Comparison of ENCODE assay signal across 23 cellular contexts in the genomic region with DNA sequence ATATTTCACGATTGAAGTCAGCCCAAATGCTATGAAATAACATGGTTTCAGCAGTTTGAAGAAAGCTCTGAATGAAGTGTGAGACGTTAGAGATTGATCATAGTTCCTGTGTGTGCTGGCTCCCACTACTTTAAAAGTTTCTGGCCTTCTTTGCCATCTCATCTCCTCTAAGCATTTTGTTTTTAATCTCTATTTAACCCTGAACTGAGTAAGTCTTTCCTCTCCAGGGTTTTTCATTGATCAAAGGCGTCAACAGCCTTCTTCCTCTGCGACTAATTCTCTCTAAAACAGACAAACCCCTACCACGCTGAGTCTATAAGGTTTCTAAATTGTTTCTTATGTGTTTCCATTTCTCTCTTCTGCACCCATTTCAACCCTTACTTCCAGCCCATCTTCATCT.
DNase-seq lines count a peak whose midpoint lies in the region; ATAC-seq lines count a peak whose summit lies in the region.
"Had no signal": no experiment of that assay in that cellular context is flagged by ENCODE, and none has a peak within 500 bp of the region (broad histone marks: within the 10 kb centered on the region; RNA-seq: fewer than 3 reads in every experiment).

No MANE protein-coding gene starts in this region.

- H2BK12ac ChIP-seq in neuronal stem cell (ENCODE audit: low read length) = no peak overlapping the region

- no peaks in the 10 kb centered on the region for H3K79me1 ChIP-seq in neuronal stem cell (ENCODE audit: low read depth, low read length)

- H2BK5ac ChIP-seq in neuronal stem cell (ENCODE audit: low read length) = no peak overlapping the region

- H3K4ac ChIP-seq in neuronal stem cell (ENCODE audit: low read length) = no peak overlapping the region

- H2BK120ac ChIP-seq in neuronal stem cell (ENCODE audit: low read depth, low read length) = no peak overlapping the region

- H3K9me3 ChIP-seq in T-helper 17 cell (ENCODE audit: control insufficient read depth, low read length, poor library complexity, severe bottlenecking) (peaks cover 4% of the 10 kb centered on the region), neuronal stem cell (replicated peaks in 1 of 2; ENCODE audit: control insufficient read depth in 2 of 2, insufficient read depth in 1 of 2, low read depth in 1 of 2, low read length in 2 of 2) (no peaks in the 10 kb centered on the region)
- H3K9me3 ChIP-seq: A549, HAP-1, lower lobe of right lung, spleen had no signal

- H3K27me3 ChIP-seq in neuronal stem cell (ENCODE audit: control insufficient read depth in 3 of 3, insufficient read depth in 3 of 3, low read depth in 1 of 3, low read length in 3 of 3) = no peaks in the 10 kb centered on the region
- H3K27me3 ChIP-seq: spleen had no signal

- WGBS in neuronal stem cell (ENCODE audit: extremely low coverage in 2 of 2, insufficient read length in 2 of 2, insufficient replicate concordance in 1 of 2), 2 donors = no CpG with 5 or more reads among the region's 5 CpGs

- H4K8ac ChIP-seq in neuronal stem cell (ENCODE audit: low read depth, low read length) = no peak overlapping the region

- peak overlapping the region; percentile 47 for H2AFZ ChIP-seq in neuronal stem cell (ENCODE audit: low read length)

- CTCF ChIA-PET in activated CD4-positive, alpha-beta T cell treated with anti-CD3 and anti-CD28 coated beads, Interleukin-2, amount 10 ng/mL, durations not matched to agents 7 days and 5 days (lab: Charles Lee) = no interaction called here

- H3K9me3 Mint-ChIP-seq in activated CD4-positive, alpha-beta T cell treated with anti-CD3 and anti-CD28 coated beads, Interleukin-2, amount 10 ng/mL, durations not matched to agents 7 days and 5 days = peaks cover 37% of the 10 kb centered on the region
- peaks cover 4 to 7% of the 10 kb centered on the region in 2 donors for H3K9me3 Mint-ChIP-seq in effector memory CD8-positive, alpha-beta T cell

- peaks cover 1 to 5% of the 10 kb centered on the region in 2 donors for H3K4me1 ChIP-seq in neuronal stem cell (ENCODE audit: control insufficient read depth in 2 of 2, insufficient read depth in 1 of 2, low read depth in 1 of 2, low read length in 2 of 2)
- H3K4me1 ChIP-seq: HAP-1 had no signal

- H2BK15ac ChIP-seq in neuronal stem cell (ENCODE audit: low read length) = no peak overlapping the region

- no peak overlapping the region for H3K14ac ChIP-seq in neuronal stem cell (ENCODE audit: low read length)

- peaks cover 46% of the 10 kb centered on the region for H3K36me3 Mint-ChIP-seq in activated CD4-positive, alpha-beta T cell treated with anti-CD3 and anti-CD28 coated beads, Interleukin-2, amount 10 ng/mL, durations not matched to agents 7 days and 5 days (ENCODE audit: low read depth)
- H3K36me3 Mint-ChIP-seq in T-helper 17 cell (ENCODE audit: low read depth) = peaks cover 3% of the 10 kb centered on the region
- H3K36me3 Mint-ChIP-seq in effector memory CD8-positive, alpha-beta T cell (ENCODE audit: insufficient read depth) = no peaks in the 10 kb centered on the region
- H3K36me3 Mint-ChIP-seq: naive B cell; stimulated activated naive B cell treated with anti-CD40 and anti-IgM and Interleukin-4, amounts not matched to agents 10 μg/mL and 1 μg/mL and 100 μg/mL, for 72 hours had no signal

- H2AK5ac ChIP-seq in neuronal stem cell (ENCODE audit: low read depth, low read length) = no peak overlapping the region

- no peaks in the 10 kb centered on the region for H3K36me3 ChIP-seq in neuronal stem cell (replicated peaks in 1 of 2; ENCODE audit: control insufficient read depth in 2 of 2, insufficient read depth in 2 of 2, low read length in 2 of 2)
- H3K36me3 ChIP-seq: HAP-1, lower lobe of right lung, spleen had no signal

- peaks cover 40% of the 10 kb centered on the region for H3K4me1 Mint-ChIP-seq in activated CD4-positive, alpha-beta T cell treated with anti-CD3 and anti-CD28 coated beads, Interleukin-2, amount 10 ng/mL, durations not matched to agents 7 days and 5 days
- peaks cover 21% of the 10 kb centered on the region for H3K4me1 Mint-ChIP-seq in T-helper 17 cell
- peaks cover 10 to 15% of the 10 kb centered on the region in 2 donors for H3K4me1 Mint-ChIP-seq in effector memory CD8-positive, alpha-beta T cell (ENCODE audit: low read depth in 2 of 2)

- no peak overlapping the region for H4K91ac ChIP-seq in neuronal stem cell (ENCODE audit: low read depth, low read length, poor library complexity)

- H3K27ac Mint-ChIP-seq in activated CD4-positive, alpha-beta T cell treated with anti-CD3 and anti-CD28 coated beads, Interleukin-2, amount 10 ng/mL, durations not matched to agents 7 days and 5 days = peak overlapping the region; percentile 91
- peak overlapping the region; percentile 97 for H3K27ac Mint-ChIP-seq in T-helper 17 cell
- peak overlapping the region; percentile 26 to 97 for H3K27ac Mint-ChIP-seq in effector memory CD8-positive, alpha-beta T cell
- H3K27ac Mint-ChIP-seq: stimulated activated naive B cell treated with anti-CD40 and anti-IgM and Interleukin-4, amounts not matched to agents 10 μg/mL and 1 μg/mL and 100 μg/mL, for 72 hours had no signal

- H3K9ac ChIP-seq in neuronal stem cell (ENCODE audit: low read depth, low read length, poor library complexity) = no peak overlapping the region
- H3K9ac ChIP-seq: KMS-11 had no signal

- no peak overlapping the region for H3K4me2 ChIP-seq in neuronal stem cell (ENCODE audit: insufficient read depth, low read length, poor library complexity, severe bottlenecking)
- H3K4me2 ChIP-seq: A549, KMS-11 had no signal

- POLR2A ChIA-PET in activated CD4-positive, alpha-beta T cell treated with anti-CD3 and anti-CD28 coated beads, Interleukin-2, amount 10 ng/mL, durations not matched to agents 7 days and 5 days (lab: Charles Lee) = interaction anchor here (0.6 kb wide), 1 partner anchor 11 kb away, joined by 3 read pairs; no protein-coding TSS in a partner anchor

- H3K27ac ChIP-seq in neuronal stem cell (replicated peaks; ENCODE audit: low read length) = no peak overlapping the region
- H3K27ac ChIP-seq: A549, C4-2B, KMS-11, lower lobe of right lung had no signal

- peak; percentile 14 for DNase-seq in activated CD4-positive, alpha-beta T cell treated with anti-CD3 and anti-CD28 coated beads, Interleukin-2, amount 10 ng/mL, durations not matched to agents 7 days and 5 days
- DNase-seq in activated CD4-positive, alpha-beta T cell treated with anti-CD3 and anti-CD28 coated beads for 48 hours = no peak
- DNase-seq in T-helper 17 cell (no peak), neuronal stem cell (ENCODE audit: low spot score) (no peak), DMS114 treated with DMSO at 0.1 percent for 48 hours (lab: John Stamatoyannopoulos, UW; ENCODE audit: unreplicated experiment) (no peak), SK-N-DZ (ENCODE audit: low spot score) (no peak)
- DNase-seq in effector memory CD8-positive, alpha-beta T cell = no peak
- DNase-seq: activated gamma-delta T cell; dermis blood vessel endothelial cell; lower lobe of right lung; naive B cell; NCI-H1048; NCI-H2081; NCI-H510A treated with DMSO at 0.1 percent for 48 hours; Right ventricle myocardium superior; spleen; stimulated activated naive B cell treated with anti-CD40 and anti-IgM and Interleukin-4, amounts not matched to agents 10 μg/mL and 1 μg/mL and 100 μg/mL, for 72 hours; trophoblast cell had no signal

- no peak overlapping the region for H3K4me3 ChIP-seq in neuronal stem cell (ENCODE audit: low read length in 2 of 2)
- H3K4me3 ChIP-seq: A549, HAP-1, lower lobe of right lung, spleen had no signal

- peak overlapping the region; percentile 14 for H3K4me3 Mint-ChIP-seq in activated CD4-positive, alpha-beta T cell treated with anti-CD3 and anti-CD28 coated beads, Interleukin-2, amount 10 ng/mL, durations not matched to agents 7 days and 5 days
- peak overlapping the region; percentile 80 for H3K4me3 Mint-ChIP-seq in T-helper 17 cell
- peak overlapping the region; percentile 31 to 64 for H3K4me3 Mint-ChIP-seq in effector memory CD8-positive, alpha-beta T cell
- H3K4me3 Mint-ChIP-seq: naive B cell; stimulated activated naive B cell treated with anti-CD40 and anti-IgM and Interleukin-4, amounts not matched to agents 10 μg/mL and 1 μg/mL and 100 μg/mL, for 72 hours had no signal

- no peak overlapping the region for H3K18ac ChIP-seq in neuronal stem cell (ENCODE audit: low read length)

- H3K27me3 Mint-ChIP-seq in activated CD4-positive, alpha-beta T cell treated with anti-CD3 and anti-CD28 coated beads, Interleukin-2, amount 10 ng/mL, durations not matched to agents 7 days and 5 days = no peaks in the 10 kb centered on the region
- H3K27me3 Mint-ChIP-seq in T-helper 17 cell = no peaks in the 10 kb centered on the region
- no peaks in the 10 kb centered on the region for H3K27me3 Mint-ChIP-seq in effector memory CD8-positive, alpha-beta T cell
- H3K27me3 Mint-ChIP-seq: naive B cell; stimulated activated naive B cell treated with anti-CD40 and anti-IgM and Interleukin-4, amounts not matched to agents 10 μg/mL and 1 μg/mL and 100 μg/mL, for 72 hours had no signal

- peak; percentile 51 for ATAC-seq in T-helper 17 cell
- peak; percentile 31 for ATAC-seq in effector memory CD8-positive, alpha-beta T cell (replicated peaks)
- ATAC-seq in GM19395 (IDR thresholded peaks at IDR 0.05; ENCODE audit: unreplicated experiment) = no peak
- ATAC-seq: A549; lower lobe of right lung; stimulated activated naive B cell treated with anti-CD40 and anti-IgM and Interleukin-4, amounts not matched to agents 10 μg/mL and 1 μg/mL and 100 μg/mL, for 72 hours had no signal

- H3K23ac ChIP-seq in neuronal stem cell (ENCODE audit: low read depth, low read length, poor library complexity) = no peak overlapping the region

Comparison
In these comparisons a context has a peak if more than half of its experiments do, and no peak if none do; other contexts are left out.
1. H3K4me3 Mint-ChIP-seq: peak in every context shown above with its lines; median percentile 80 in T-helper 17 cell; 48 in effector memory CD8-positive, alpha-beta T cell; 14 in activated CD4-positive, alpha-beta T cell treated with anti-CD3 and anti-CD28 coated beads, Interleukin-2, amount 10 ng/mL, durations not matched to agents 7 days and 5 days.